Comparison of ENCODE assay signal across 14 cellular contexts in the genomic region with DNA sequence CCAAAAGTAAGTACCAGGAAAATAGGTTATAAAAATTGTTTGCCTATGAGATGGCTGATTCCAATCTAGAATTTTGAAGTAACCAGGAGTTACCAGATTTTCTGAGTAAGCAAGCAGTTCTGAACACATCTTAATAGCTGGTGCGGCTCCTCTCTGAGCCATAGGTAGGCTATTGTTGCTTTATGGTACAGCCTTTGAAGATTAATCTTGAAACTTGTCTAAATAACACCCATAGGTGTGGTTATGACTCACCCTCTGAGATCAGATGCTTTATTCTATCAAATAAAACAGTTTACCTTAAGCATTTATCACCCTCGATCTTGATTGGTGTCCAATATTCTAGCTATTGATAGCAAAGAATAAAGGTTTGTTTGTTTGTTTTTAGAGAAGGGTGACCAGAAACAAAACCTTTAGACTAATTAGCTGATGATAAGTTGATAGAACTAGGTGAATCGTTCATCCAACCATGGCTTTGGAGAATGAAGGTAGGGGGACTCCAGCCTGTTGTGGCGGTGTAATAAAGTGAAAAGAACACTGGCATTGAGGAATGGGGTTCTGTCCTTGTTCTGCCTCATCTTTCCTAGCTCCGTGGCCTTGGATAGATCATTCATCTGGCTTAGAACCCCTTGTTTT.
DNase-seq lines count a peak whose midpoint lies in the region; ATAC-seq, FAIRE-seq and TF ChIP-seq lines count a peak whose summit lies in the region.
"Had no signal": no experiment of that assay in that cellular context is flagged by ENCODE, and none has a peak within 500 bp of the region (broad histone marks: within the 10 kb centered on the region; RNA-seq: fewer than 3 reads in every experiment).

No MANE protein-coding gene starts in this region.

- dilution Hi-C loops in keratinocyte (cut with MboI; ENCODE audit: extremely low pct_ligation_motif_present, low sequenced_read_pairs), result no loop called here

- no peak overlapping the region for H3K4me3 ChIP-seq in keratinocyte (ENCODE audit: control insufficient read depth in 2 of 3, extremely low read depth in 1 of 3, insufficient read depth in 2 of 3, low read depth in 1 of 3, low read length in 3 of 3)
- H3K4me3 ChIP-seq: SJSA1, upper lobe of right lung had no signal

- peak overlapping the region; percentile 42 for H3K27ac ChIP-seq in keratinocyte (ENCODE audit: control insufficient read depth, insufficient read depth, low read length)
- H3K27ac ChIP-seq: SJSA1, upper lobe of right lung had no signal

- H2AFZ ChIP-seq in keratinocyte (ENCODE audit: control insufficient read depth, low read length), result no peak overlapping the region

- no peak for TF ChIP-seq CTCF in keratinocyte (optimal IDR thresholded peaks at IDR 0.05 in 1 of 3, IDR thresholded peaks at IDR 0.05 in 1 of 3, conservative IDR thresholded peaks at IDR 0.05 in 1 of 3; ENCODE audit: extremely low read depth in 1 of 3, insufficient read depth in 2 of 3, low read length in 3 of 3)

- H3K4me1 Mint-ChIP-seq in activated CD4-positive, alpha-beta memory T cell treated with anti-CD3 and anti-CD28 coated beads for 36 hours (ENCODE audit: low read depth), result peaks cover 9% of the 10 kb centered on the region
- peaks cover 24% of the 10 kb centered on the region for H3K4me1 Mint-ChIP-seq in activated CD4-positive, alpha-beta memory T cell treated with anti-CD3 and anti-CD28 coated beads, Interleukin-2, amount 10 ng/mL, durations not matched to agents 7 days and 5 days

- no peaks in the 10 kb centered on the region for H4K20me1 ChIP-seq in keratinocyte (ENCODE audit: control insufficient read depth, extremely low read depth, insufficient read depth, low read length)

- CTCF ChIA-PET in activated CD4-positive, alpha-beta memory T cell treated with anti-CD3 and anti-CD28 coated beads for 36 hours (lab: Charles Lee), result no interaction called here
- CTCF ChIA-PET in activated CD4-positive, alpha-beta memory T cell treated with anti-CD3 and anti-CD28 coated beads, Interleukin-2, amount 10 ng/mL, durations not matched to agents 7 days and 5 days (lab: Charles Lee), result interaction anchor here (1.0 to 1.1 kb wide), 2 partner anchors 10 to 13 kb away, joined by 3 read pairs; no protein-coding TSS in a partner anchor

- H3K27me3 Mint-ChIP-seq in activated CD4-positive, alpha-beta memory T cell treated with anti-CD3 and anti-CD28 coated beads for 36 hours, result no peaks in the 10 kb centered on the region
- H3K27me3 Mint-ChIP-seq in activated CD4-positive, alpha-beta memory T cell treated with anti-CD3 and anti-CD28 coated beads, Interleukin-2, amount 10 ng/mL, durations not matched to agents 7 days and 5 days, result no peaks in the 10 kb centered on the region

- H3K4me2 ChIP-seq in keratinocyte (ENCODE audit: control insufficient read depth, extremely low read depth, insufficient read depth, low read depth, low read length), result peak overlapping the region; percentile 13

- H3K79me2 ChIP-seq in keratinocyte (ENCODE audit: control insufficient read depth, insufficient read depth, low read length), result no peaks in the 10 kb centered on the region

- intact Hi-C loops in activated CD4-positive, alpha-beta memory T cell treated with anti-CD3 and anti-CD28 coated beads for 36 hours (cut with micrococcal nuclease), result loop anchor here (1.0 kb wide), 1 partner anchor 13 kb away; no protein-coding TSS in a partner anchor

- no peaks in the 10 kb centered on the region for H3K9me1 ChIP-seq in keratinocyte (ENCODE audit: control insufficient read depth, extremely low read depth, insufficient read depth, low read length)

- no peak overlapping the region for H3K27ac Mint-ChIP-seq in activated CD4-positive, alpha-beta memory T cell treated with anti-CD3 and anti-CD28 coated beads for 36 hours
- no peak overlapping the region for H3K27ac Mint-ChIP-seq in activated CD4-positive, alpha-beta memory T cell treated with anti-CD3 and anti-CD28 coated beads, Interleukin-2, amount 10 ng/mL, durations not matched to agents 7 days and 5 days

- DNase-seq in activated CD4-positive, alpha-beta memory T cell treated with anti-CD3 and anti-CD28 coated beads for 36 hours, result peak; percentile 37
- no peak for DNase-seq in activated CD4-positive, alpha-beta memory T cell treated with anti-CD3 and anti-CD28 coated beads, Interleukin-2, amount 10 ng/mL, durations not matched to agents 7 days and 5 days
- DNase-seq in keratinocyte (ENCODE audit: low read depth, low spot score), result peak; percentile 25
- no peak for DNase-seq in ureter (ENCODE audit: low spot score)
- no peak for DNase-seq in GM19239 (ENCODE audit: insufficient read length, low spot score)
- DNase-seq in NCI-H146 (lab: John Stamatoyannopoulos, UW), result no peak
- DNase-seq: activated CD4-positive, alpha-beta T cell treated with anti-CD3 and anti-CD28 coated beads for 4 hours; KG1; NCI-H524; upper lobe of right lung had no signal

- H3K4me3 Mint-ChIP-seq in activated CD4-positive, alpha-beta memory T cell treated with anti-CD3 and anti-CD28 coated beads for 36 hours, result no peak overlapping the region
- H3K4me3 Mint-ChIP-seq in activated CD4-positive, alpha-beta memory T cell treated with anti-CD3 and anti-CD28 coated beads, Interleukin-2, amount 10 ng/mL, durations not matched to agents 7 days and 5 days, result no peak overlapping the region

- no peaks in the 10 kb centered on the region for H3K27me3 ChIP-seq in keratinocyte (ENCODE audit: control insufficient read depth, extremely low read depth, insufficient read depth, low read length)
- H3K27me3 ChIP-seq: SJSA1, upper lobe of right lung had no signal

- peaks cover 2% of the 10 kb centered on the region for H3K36me3 Mint-ChIP-seq in activated CD4-positive, alpha-beta memory T cell treated with anti-CD3 and anti-CD28 coated beads for 36 hours
- peaks cover 3% of the 10 kb centered on the region for H3K36me3 Mint-ChIP-seq in activated CD4-positive, alpha-beta memory T cell treated with anti-CD3 and anti-CD28 coated beads, Interleukin-2, amount 10 ng/mL, durations not matched to agents 7 days and 5 days (ENCODE audit: low read depth)

- POLR2A ChIA-PET in activated CD4-positive, alpha-beta memory T cell treated with anti-CD3 and anti-CD28 coated beads for 36 hours (lab: Charles Lee), result interaction anchor here (1.3 kb wide), 1 partner anchor 13 kb away, joined by 4 read pairs; no protein-coding TSS in a partner anchor
- POLR2A ChIA-PET in activated CD4-positive, alpha-beta memory T cell treated with anti-CD3 and anti-CD28 coated beads, Interleukin-2, amount 10 ng/mL, durations not matched to agents 7 days and 5 days (lab: Charles Lee), result interaction anchor here (2.0 kb wide), 1 partner anchor 13 kb away, joined by 8 read pairs; no protein-coding TSS in a partner anchor

- H3K36me3 ChIP-seq in keratinocyte (ENCODE audit: control insufficient read depth in 2 of 2, extremely low read depth in 1 of 2, insufficient read depth in 2 of 2, low read length in 2 of 2), result no peaks in the 10 kb centered on the region
- H3K36me3 ChIP-seq: SJSA1, upper lobe of right lung had no signal

- peaks cover 22% of the 10 kb centered on the region for H3K4me1 ChIP-seq in keratinocyte (ENCODE audit: control insufficient read depth, extremely low read depth, insufficient read depth, low read length)

- H3K9me3 ChIP-seq in keratinocyte (ENCODE audit: control insufficient read depth, low read depth, low read length), result no peaks in the 10 kb centered on the region
- H3K9me3 ChIP-seq: SJSA1, upper lobe of right lung had no signal

- no peak overlapping the region for H3K9ac ChIP-seq in keratinocyte (ENCODE audit: control insufficient read depth, extremely low read depth, insufficient read depth, low read length)

- peak; percentile 84 for ATAC-seq in GM21619 (IDR thresholded peaks at IDR 0.05; ENCODE audit: unreplicated experiment)
- peak; percentile 70 for ATAC-seq in HG03460 (IDR thresholded peaks at IDR 0.05; ENCODE audit: unreplicated experiment)
- ATAC-seq: upper lobe of right lung had no signal

- FAIRE-seq in keratinocyte (lab: Jason Lieb, UNC) (no peak), GM19239 (lab: Jason Lieb, UNC) (no peak)
- FAIRE-seq: endometrium had no signal

- no peaks in the 10 kb centered on the region for H3K9me3 Mint-ChIP-seq in activated CD4-positive, alpha-beta memory T cell treated with anti-CD3 and anti-CD28 coated beads for 36 hours
- no peaks in the 10 kb centered on the region for H3K9me3 Mint-ChIP-seq in activated CD4-positive, alpha-beta memory T cell treated with anti-CD3 and anti-CD28 coated beads, Interleukin-2, amount 10 ng/mL, durations not matched to agents 7 days and 5 days

Comparison
In these comparisons a context has a peak if more than half of its experiments do, and no peak if none do; other contexts are left out.
1. DNase-seq: peak in activated CD4-positive, alpha-beta memory T cell treated with anti-CD3 and anti-CD28 coated beads for 36 hours (single experiment) and keratinocyte (single experiment); none in activated CD4-positive, alpha-beta memory T cell treated with anti-CD3 and anti-CD28 coated beads, Interleukin-2, amount 10 ng/mL, durations not matched to agents 7 days and 5 days (single experiment), ureter (single experiment), GM19239 (single experiment) and NCI-H146 (single experiment).